34 cellular contexts compared by ENCODE assay signal in the genomic region with DNA sequence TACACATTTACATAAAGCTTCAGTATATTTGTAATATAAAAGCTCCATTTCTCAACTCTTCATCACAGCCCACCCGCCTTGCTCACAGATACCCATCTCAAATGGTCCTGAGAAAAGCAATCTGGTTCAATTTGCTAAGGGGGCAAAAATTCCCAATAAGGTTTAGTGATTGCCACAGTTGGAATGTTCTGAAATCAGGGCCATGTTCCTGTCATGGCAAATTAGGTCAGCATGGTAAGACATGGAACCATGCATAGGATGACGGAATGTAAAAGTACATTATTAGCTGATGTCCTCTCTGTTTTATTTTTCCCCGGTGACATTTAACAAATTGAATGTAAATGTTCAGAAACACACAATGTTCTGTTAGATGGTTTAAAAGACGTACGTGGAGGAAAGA.
"Had no signal": no experiment of that assay in that cellular context is flagged by ENCODE, and none has a peak within 500 bp of the region (broad histone marks: within the 10 kb centered on the region; RNA-seq: fewer than 3 reads in every experiment).

No MANE protein-coding gene starts in this region.

- H3K4me3 ChIP-seq: adrenal gland, body of pancreas, breast epithelium had no signal

- H3K9me3 Mint-ChIP-seq: activated CD4-positive, alpha-beta T cell treated with anti-CD3 and anti-CD28 coated beads, Interleukin-2, amount 10 ng/mL, durations not matched to agents 24 days and 14 days; activated T-helper 17 cell treated with anti-CD3 and anti-CD28 coated beads, Interleukin-2, amount 50 U/mL, for 72 hours had no signal

- H3K9me3 ChIP-seq: adrenal gland, body of pancreas had no signal

- H3K36me3 ChIP-seq: adrenal gland, brain microvascular endothelial cell, breast epithelium had no signal

- H3K4me3 Mint-ChIP-seq: activated B cell treated with CpG ODN at 0.5 μM for 24 hours; activated CD4-positive, alpha-beta memory T cell treated with anti-CD3 and anti-CD28 coated beads for 36 hours; activated CD4-positive, alpha-beta T cell treated with anti-CD3 and anti-CD28 coated beads, Interleukin-2, amount 10 ng/mL, durations not matched to agents 24 days and 14 days; activated CD8-positive, alpha-beta T cell treated with anti-CD3 and anti-CD28 coated beads for 36 hours; activated naive CD4-positive, alpha-beta T cell treated with anti-CD3 and anti-CD28 coated beads for 36 hours; activated naive CD8-positive, alpha-beta T cell treated with anti-CD3 and anti-CD28 coated beads for 36 hours; activated T-cell treated with anti-CD3 and anti-CD28 coated beads, Interleukin-2, amount 50 U/mL, for 4 hours; activated T-cell treated with anti-CD3 and anti-CD28 coated beads, Interleukin-2, amount 50 U/mL, for 72 hours; activated T-helper 1 cell treated with anti-CD3 and anti-CD28 coated beads, Interleukin-12 subunit alpha, Interleukin-12 subunit beta, Interleukin-2, Interleukin-4 antibody, amounts not matched to agents 30 ng/mL and 10 ng/mL and 1 ng/mL, durations not matched to agents 14 hours and 24 hours and 36 hours; activated T-helper 17 cell treated with anti-CD3 and anti-CD28 coated beads, Interleukin-2, amount 50 U/mL, for 72 hours; T-helper 1 cell treated with Interleukin-12 subunit alpha and Interleukin-12 subunit beta and Interleukin-4 antibody, amounts not matched to agents 30 μg/mL and 1 μg/mL, for 36 hours; T-helper 2 cell treated with Interferon-gamma antibody and Interleukin-4, amounts not matched to agents 5 μg/mL and 100 μg/mL, for 36 hours had no signal

- H3K27ac Mint-ChIP-seq: activated B cell treated with CpG ODN at 0.5 μM for 24 hours; activated CD4-positive, alpha-beta memory T cell treated with anti-CD3 and anti-CD28 coated beads for 36 hours; activated CD4-positive, alpha-beta T cell treated with anti-CD3 and anti-CD28 coated beads, Interleukin-2, amount 10 ng/mL, durations not matched to agents 24 days and 14 days; activated CD8-positive, alpha-beta T cell treated with anti-CD3 and anti-CD28 coated beads for 36 hours; activated naive CD4-positive, alpha-beta T cell treated with anti-CD3 and anti-CD28 coated beads for 36 hours; activated naive CD4-positive, alpha-beta T cell treated with anti-CD3 and anti-CD28 coated beads, Interleukin-2, amount 50 U/mL, for 72 hours; activated naive CD8-positive, alpha-beta T cell treated with anti-CD3 and anti-CD28 coated beads for 36 hours; activated T-cell treated with anti-CD3 and anti-CD28 coated beads, Interleukin-2, amount 50 U/mL, for 72 hours; activated T-helper 1 cell treated with anti-CD3 and anti-CD28 coated beads, Interleukin-12 subunit alpha, Interleukin-12 subunit beta, Interleukin-2, Interleukin-4 antibody, amounts not matched to agents 30 ng/mL and 10 ng/mL and 1 ng/mL, durations not matched to agents 14 hours and 24 hours and 36 hours; activated T-helper 17 cell treated with anti-CD3 and anti-CD28 coated beads, Interleukin-2, amount 50 U/mL, for 72 hours; T-helper 1 cell treated with Interleukin-12 subunit alpha and Interleukin-12 subunit beta and Interleukin-4 antibody, amounts not matched to agents 30 μg/mL and 1 μg/mL, for 36 hours; T-helper 2 cell treated with Interferon-gamma antibody and Interleukin-4, amounts not matched to agents 5 μg/mL and 100 μg/mL, for 36 hours had no signal

- ATAC-seq: activated CD8-positive, alpha-beta T cell treated with anti-CD3 and anti-CD28 coated beads for 36 hours; activated naive CD4-positive, alpha-beta T cell treated with anti-CD3 and anti-CD28 coated beads, Interleukin-2, amount 50 U/mL, for 72 hours; activated T-cell treated with anti-CD3 and anti-CD28 coated beads, Interleukin-2, amount 50 U/mL, for 4 hours; activated T-cell treated with anti-CD3 and anti-CD28 coated beads, Interleukin-2, amount 50 U/mL, for 72 hours; activated T-helper 17 cell treated with anti-CD3 and anti-CD28 coated beads, Interleukin-2, amount 50 U/mL, for 72 hours; body of pancreas had no signal

- H3K4me1 ChIP-seq: adrenal gland, body of pancreas, breast epithelium had no signal

- H3K4me1 Mint-ChIP-seq: activated B cell treated with CpG ODN at 0.5 μM for 24 hours; activated CD4-positive, alpha-beta T cell treated with anti-CD3 and anti-CD28 coated beads, Interleukin-2, amount 10 ng/mL, durations not matched to agents 24 days and 14 days; activated naive CD8-positive, alpha-beta T cell treated with anti-CD3 and anti-CD28 coated beads for 36 hours; activated T-helper 17 cell treated with anti-CD3 and anti-CD28 coated beads, Interleukin-2, amount 50 U/mL, for 72 hours had no signal

- H3K27me3 Mint-ChIP-seq: activated B cell treated with CpG ODN at 0.5 μM for 24 hours; activated CD4-positive, alpha-beta T cell treated with anti-CD3 and anti-CD28 coated beads, Interleukin-2, amount 10 ng/mL, durations not matched to agents 24 days and 14 days; activated CD8-positive, alpha-beta T cell treated with anti-CD3 and anti-CD28 coated beads for 36 hours; activated naive CD8-positive, alpha-beta T cell treated with anti-CD3 and anti-CD28 coated beads for 36 hours; activated T-helper 17 cell treated with anti-CD3 and anti-CD28 coated beads, Interleukin-2, amount 50 U/mL, for 72 hours had no signal

- H3K36me3 Mint-ChIP-seq: activated CD4-positive, alpha-beta memory T cell treated with anti-CD3 and anti-CD28 coated beads for 36 hours; activated naive CD8-positive, alpha-beta T cell treated with anti-CD3 and anti-CD28 coated beads for 36 hours had no signal

- DNase-seq: activated B cell treated with CpG ODN at 0.5 μM for 24 hours; activated CD4-positive, alpha-beta memory T cell treated with anti-CD3 and anti-CD28 coated beads for 36 hours; activated CD4-positive, alpha-beta T cell treated with anti-CD3 and anti-CD28 coated beads for 4 hours; activated CD4-positive, alpha-beta T cell treated with anti-CD3 and anti-CD28 coated beads, Interleukin-2, amount 10 ng/mL, durations not matched to agents 24 days and 14 days; activated CD4-positive, alpha-beta T cell treated with anti-CD3 and anti-CD28 coated beads, Interleukin-2, amount 50 U/mL, for 1 hour; activated CD4-positive, alpha-beta T cell treated with anti-CD3 and anti-CD28 coated beads, Interleukin-2, amount 50 U/mL, for 4 hours; activated CD4-positive, CD25-positive, alpha-beta regulatory T cell treated with anti-CD3 and anti-CD28 coated beads, Interleukin-2, amount 50 U/mL, for 72 hours; activated CD8-positive, alpha-beta memory T cell treated with anti-CD3 and anti-CD28 coated beads, Interleukin-2, amount 50 U/mL, for 4 hours; activated CD8-positive, alpha-beta T cell treated with anti-CD3 and anti-CD28 coated beads for 36 hours; activated effector memory CD4-positive, alpha-beta T cell treated with anti-CD3 and anti-CD28 coated beads, Interleukin-2, amount 50 U/mL, for 16 hours; activated gamma-delta T cell treated with Interleukin-2 at 50 U/mL for 16 hours; activated naive CD4-positive, alpha-beta T cell; activated naive CD4-positive, alpha-beta T cell treated with anti-CD3 and anti-CD28 coated beads for 36 hours; activated naive CD4-positive, alpha-beta T cell treated with anti-CD3 and anti-CD28 coated beads, Interleukin-2, amount 50 U/mL, for 16 hours; activated naive CD8-positive, alpha-beta T cell treated with anti-CD3 and anti-CD28 coated beads for 36 hours; activated T-cell treated with anti-CD3 and anti-CD28 coated beads for 4 hours; activated T-cell treated with anti-CD3 and anti-CD28 coated beads, Interleukin-2, amount 50 U/mL, for 1 hour; activated T-cell treated with anti-CD3 and anti-CD28 coated beads, Interleukin-2, amount 50 U/mL, for 4 hours; activated T-cell treated with anti-CD3 and anti-CD28 coated beads, Interleukin-2, amount 50 U/mL, for 72 hours; adrenal gland; amniotic stem cell; aorta; body of pancreas; brain microvascular endothelial cell; central memory CD4-positive, alpha-beta T cell; T-helper 1 cell; T-helper 2 cell; T-helper 9 cell had no signal
